Comparison of ENCODE assay signal across 8 cellular contexts in genomic region chr6:16206595-16207037, GRCh38. TPM values are rescaled to one million over a fixed set of nuclear protein-coding genes. Genes with fewer than 3 reads are reported as not detected.
DNase-seq lines count a peak whose midpoint lies in the region; ATAC-seq and TF ChIP-seq lines count a peak whose summit lies in the region.

No MANE protein-coding gene starts in this region.

- H3K27me3 ChIP-seq in H7 (ENCODE audit: control insufficient read depth, insufficient read depth, low read length) (no peaks in the 10 kb centered on the region), esophagus muscularis mucosa (peaks cover 0 to 21% (median 0%) of the 10 kb centered on the region in 4 donors)

- TF ChIP-seq CTCF in esophagus muscularis mucosa (IDR thresholded peaks at IDR 0.05) = peak; percentile 97 to 99 (median 97)
- peak; percentile 98 for TF ChIP-seq CTCF in type B pancreatic cell (conservative IDR thresholded peaks at IDR 0.05)

- ATAC-seq in naive B cell (ENCODE audit: low read depth in 2 of 2) (peak in 1 of 2 donors; percentile 13), HG03521 (IDR thresholded peaks at IDR 0.05; ENCODE audit: unreplicated experiment) (no peak)

- under 1% methylated on average over 6 of the region's 6 CpGs for WGBS in esophagus muscularis mucosa

- H3K27me3 Mint-ChIP-seq in naive B cell (peaks cover 10 to 19% (median 15%) of the 10 kb centered on the region in 3 donors), type B pancreatic cell (peaks cover 4% of the 10 kb centered on the region)

- H3K9me3 Mint-ChIP-seq in naive B cell = peaks cover 0 to 2% (median 0%) of the 10 kb centered on the region in 7 donors
- no peaks in the 10 kb centered on the region for H3K9me3 Mint-ChIP-seq in type B pancreatic cell

- no peak for TF ChIP-seq POLR2A in esophagus muscularis mucosa (IDR thresholded peaks at IDR 0.05; ENCODE audit: low read depth)

- H3K27ac Mint-ChIP-seq in naive B cell = peak overlapping the region; percentile 65 to 99 (median 90)
- H3K27ac Mint-ChIP-seq in type B pancreatic cell = no peak overlapping the region

- peaks cover 5 to 7% (median 6%) of the 10 kb centered on the region in 4 donors for H3K4me1 ChIP-seq in esophagus muscularis mucosa

- H3K4me3 ChIP-seq in H7 (ENCODE audit: insufficient read depth, low read depth, low read length) (no peak overlapping the region), esophagus muscularis mucosa (peak overlapping the region in 1 of 4 donors; percentile 10)

- H3K36me3 Mint-ChIP-seq in naive B cell (no peaks in the 10 kb centered on the region), type B pancreatic cell (no peaks in the 10 kb centered on the region)

- H3K27ac ChIP-seq in esophagus muscularis mucosa (replicated peaks in 1 of 4) = no peak overlapping the region

- H3K4me3 Mint-ChIP-seq in naive B cell (peak overlapping the region in 5 of 8 donors; percentile 2 to 68 (median 59)), type B pancreatic cell (no peak overlapping the region)

- TF ChIP-seq EP300 in esophagus muscularis mucosa (IDR thresholded peaks at IDR 0.05) = no peak

- H3K9me3 ChIP-seq in esophagus muscularis mucosa = no peaks in the 10 kb centered on the region

- intact Hi-C loops in esophagus muscularis mucosa (cut with DNase I) = loop anchor here (1.0 kb wide), 1 partner anchor 515 kb away; no protein-coding TSS in a partner anchor

- H3K36me3 ChIP-seq in H7 (replicated peaks; ENCODE audit: control insufficient read depth, insufficient read depth, low read length) (no peaks in the 10 kb centered on the region), esophagus muscularis mucosa (no peaks in the 10 kb centered on the region)

- peaks cover 16 to 26% (median 17%) of the 10 kb centered on the region in 3 donors for H3K4me1 Mint-ChIP-seq in naive B cell
- H3K4me1 Mint-ChIP-seq in type B pancreatic cell (ENCODE audit: unreplicated experiment) = peaks cover 33% of the 10 kb centered on the region

- DNase-seq in COR-L47 (lab: John Stamatoyannopoulos, UW) (peak; percentile 51), H7 (peak; percentile 75), NCI-H2227 (lab: John Stamatoyannopoulos, UW; ENCODE audit: unreplicated experiment) (peak; percentile 38), esophagus muscularis mucosa (ENCODE audit: extremely low spot score) (no peak), naive B cell (peak; percentile 54), type B pancreatic cell (ENCODE audit: extremely low spot score, unreplicated experiment) (no peak)
- DNase-seq in activated CD4-positive, alpha-beta T cell treated with anti-CD3 and anti-CD28 coated beads, Interleukin-2, amount 50 U/mL, for 1 hour = peak; percentile 37

RNA-seq across cellular contexts. Expression of gene GMPR, which starts 31.8 kb away (rescaled TPM):
- total RNA-seq in H7 (2014; rRNA removed; shearing (Covaris generic)) = 1.4 and 5.1 TPM in 2 replicates
- total RNA-seq in esophagus muscularis mucosa = 10 to 100 TPM; 32.8 to 69.7 (median 52.0) TPM
- 1 to 10 TPM in 3 of 6 donors, under 1 TPM in 2, not detected in 1; 0.88 to 5.2 (median 1.1) TPM for polyA plus RNA-seq in naive B cell (ENCODE audit: low read depth in 6 of 6)
- 1.8 and 3.8 TPM in 2 replicates for total RNA-seq in type B pancreatic cell (ENCODE audit: low replicate concordance)

Comparison
In these comparisons a context has a peak if more than half of its experiments do, and no peak if none do; other contexts are left out.
1. DNase-seq: peak in COR-L47 (single experiment), H7 (single experiment), NCI-H2227 (single experiment), activated CD4-positive, alpha-beta T cell treated with anti-CD3 and anti-CD28 coated beads, Interleukin-2, amount 50 U/mL, for 1 hour (single experiment) and naive B cell (single experiment); none in esophagus muscularis mucosa (single experiment) and type B pancreatic cell (single experiment).